Comparison of ENCODE assay signal across 20 cellular contexts in genomic region chr1:167148388-167148787, GRCh38. TPM values are rescaled to one million over a fixed set of nuclear protein-coding genes. Genes with fewer than 3 reads are reported as not detected.
DNase-seq lines count a peak whose midpoint lies in the region; ATAC-seq, FAIRE-seq and TF ChIP-seq lines count a peak whose summit lies in the region.
"Had no signal": no experiment of that assay in that cellular context is flagged by ENCODE, and none has a peak within 500 bp of the region (broad histone marks: within the 10 kb centered on the region; RNA-seq: fewer than 3 reads in every experiment).

No MANE protein-coding gene starts in this region.

- WGBS in HUES64, result 8% methylated on average over 1 of the region's 1 CpG
- 0 to 6% methylated on average over 1 of the region's 1 CpG for WGBS in ectodermal cell, 2 experiments

- DNase-seq in D721Med (ENCODE audit: insufficient read length, low spot score) (no peak), left kidney (ENCODE audit: low read depth, low spot score) (peak; percentile 24), activated gamma-delta T cell treated with Interleukin-2 at 50 U/mL for 16 hours (no peak)
- no peak for DNase-seq in effector CD8-positive, alpha-beta T cell (lab: John Stamatoyannopoulos, UW)
- no peak for DNase-seq in activated CD4-positive, alpha-beta memory T cell treated with anti-CD3 and anti-CD28 coated beads, Interleukin-2, amount 10 ng/mL, durations not matched to agents 7 days and 5 days
- DNase-seq: AML-193; CD4-positive, alpha-beta T cell; KBM-7; NCI-H1092; NCI-H187; NCI-H524 treated with DMSO at 0.1 percent for 48 hours; NK-92 treated with Interleukin-12 subunit alpha and Interleukin-12 subunit beta, amount 100 ng/mL, for 24 hours had no signal

- no peak for ATAC-seq in HG02798 (IDR thresholded peaks at IDR 0.05; ENCODE audit: poor library complexity, unreplicated experiment)

- H3K9ac ChIP-seq in HUES64 (ENCODE audit: low read depth, low read length), result peak overlapping the region; percentile 31; the same call in 1 of the 2 replicates

- TF ChIP-seq CTCF in D721Med (IDR thresholded peaks at IDR 0.05; ENCODE audit: insufficient read depth, missing control alignments), result no peak

- peaks cover 29% of the 10 kb centered on the region for H3K27me3 Mint-ChIP-seq in activated CD4-positive, alpha-beta memory T cell treated with anti-CD3 and anti-CD28 coated beads, Interleukin-2, amount 10 ng/mL, durations not matched to agents 7 days and 5 days

- H3K9me3 ChIP-seq in HUES64 (ENCODE audit: insufficient read depth, low read depth, low read length) (peaks cover 10% of the 10 kb centered on the region), ectodermal cell (ENCODE audit: control insufficient read depth, low read length) (no peaks in the 10 kb centered on the region)
- H3K9me3 ChIP-seq: HAP-1 had no signal

- H3K4me3 ChIP-seq in HUES64 (ENCODE audit: low read length) (no peak overlapping the region), ectodermal cell (ENCODE audit: insufficient read depth, low read depth, low read length) (no peak overlapping the region)
- H3K4me3 ChIP-seq: HAP-1 had no signal

- H3K27me3 ChIP-seq in HUES64 (ENCODE audit: insufficient read depth, low read length), result no peaks in the 10 kb centered on the region
- H3K27me3 ChIP-seq in ectodermal cell (ENCODE audit: control insufficient read depth, insufficient read depth, low read length, poor library complexity, severe bottlenecking), result no peaks in the 10 kb centered on the region

- no peaks in the 10 kb centered on the region for H3K4me1 Mint-ChIP-seq in activated CD4-positive, alpha-beta memory T cell treated with anti-CD3 and anti-CD28 coated beads, Interleukin-2, amount 10 ng/mL, durations not matched to agents 7 days and 5 days

- peak; percentile 76 for FAIRE-seq in D721Med (lab: Jason Lieb, UNC)
- FAIRE-seq: HTR-8/SVneo had no signal

- H3K36me3 ChIP-seq in HUES64 (ENCODE audit: insufficient read depth, low read length) (no peaks in the 10 kb centered on the region), ectodermal cell (ENCODE audit: control insufficient read depth, insufficient read depth, low read length) (no peaks in the 10 kb centered on the region)
- H3K36me3 ChIP-seq: HAP-1 had no signal

- H3K4me3 Mint-ChIP-seq in activated CD4-positive, alpha-beta memory T cell treated with anti-CD3 and anti-CD28 coated beads, Interleukin-2, amount 10 ng/mL, durations not matched to agents 7 days and 5 days, result no peak overlapping the region
- H3K4me3 Mint-ChIP-seq: CD4-positive, alpha-beta T cell had no signal

- H3K4me1 ChIP-seq in HUES64 (ENCODE audit: insufficient read depth, low read length) (peaks cover 16% of the 10 kb centered on the region), ectodermal cell (ENCODE audit: control insufficient read depth, insufficient read depth, low read length) (peaks cover 18% of the 10 kb centered on the region)
- H3K4me1 ChIP-seq: HAP-1 had no signal

- H3K27ac Mint-ChIP-seq in activated CD4-positive, alpha-beta memory T cell treated with anti-CD3 and anti-CD28 coated beads, Interleukin-2, amount 10 ng/mL, durations not matched to agents 7 days and 5 days, result no peak overlapping the region
- H3K27ac Mint-ChIP-seq: CD4-positive, alpha-beta T cell had no signal

- POLR2A ChIA-PET in activated CD4-positive, alpha-beta memory T cell treated with anti-CD3 and anti-CD28 coated beads, Interleukin-2, amount 10 ng/mL, durations not matched to agents 7 days and 5 days (lab: Charles Lee), result no interaction called here

- CTCF ChIA-PET in activated CD4-positive, alpha-beta memory T cell treated with anti-CD3 and anti-CD28 coated beads, Interleukin-2, amount 10 ng/mL, durations not matched to agents 7 days and 5 days (lab: Charles Lee), result no interaction called here

- H3K36me3 Mint-ChIP-seq in activated CD4-positive, alpha-beta memory T cell treated with anti-CD3 and anti-CD28 coated beads, Interleukin-2, amount 10 ng/mL, durations not matched to agents 7 days and 5 days (ENCODE audit: low read depth), result peaks cover 2% of the 10 kb centered on the region

- H3K27ac ChIP-seq in HUES64 (ENCODE audit: low read depth, low read length) (peak overlapping the region; percentile 43; the same call in 1 of the 2 replicates), ectodermal cell (ENCODE audit: insufficient read depth, low read depth, low read length, poor library complexity, severe bottlenecking) (peak overlapping the region; percentile 45)

- peaks cover 2% of the 10 kb centered on the region for H3K9me3 Mint-ChIP-seq in activated CD4-positive, alpha-beta memory T cell treated with anti-CD3 and anti-CD28 coated beads, Interleukin-2, amount 10 ng/mL, durations not matched to agents 7 days and 5 days

RNA-seq across cellular contexts. Expression of gene STYXL2, which starts 54.5 kb away (rescaled TPM):
- polyA plus RNA-seq in HUES64 (2013, experiment 1 of 2), result 0.50 TPM
- polyA plus RNA-seq in HUES64 (2013, experiment 2 of 2), result 0.32 TPM
- polyA plus RNA-seq in ectodermal cell (2013, experiment 1 of 4), result 1.4 TPM
- 1.3 TPM for polyA plus RNA-seq in ectodermal cell (2013, experiment 2 of 4)
- 1.4 TPM for polyA plus RNA-seq in ectodermal cell (2013, experiment 3 of 4)
- polyA plus RNA-seq in ectodermal cell (2013, experiment 4 of 4), result 1.2 TPM
- total RNA-seq in activated CD4-positive, alpha-beta memory T cell treated with anti-CD3 and anti-CD28 coated beads, Interleukin-2, amount 10 ng/mL, durations not matched to agents 7 days and 5 days, result not detected
- total RNA-seq: CD4-positive, alpha-beta T cell; Daoy; MCF 10A; SK-MEL-5 had no signal

RNA-seq across cellular contexts. Expression of gene GPA33, which starts 58.2 kb away (rescaled TPM):
- polyA plus RNA-seq in HUES64 (2013, experiment 1 of 2), result 0.20 TPM
- polyA plus RNA-seq in HUES64 (2013, experiment 2 of 2), result 0.13 TPM
- polyA plus RNA-seq in ectodermal cell (2013, experiment 1 of 4), result 2.1 TPM
- polyA plus RNA-seq in ectodermal cell (2013, experiment 2 of 4), result 3.4 TPM
- 2.1 TPM for polyA plus RNA-seq in ectodermal cell (2013, experiment 3 of 4)
- polyA plus RNA-seq in ectodermal cell (2013, experiment 4 of 4), result 3.0 TPM
- under 1 TPM; 0.65 to 0.71 TPM for total RNA-seq in activated CD4-positive, alpha-beta memory T cell treated with anti-CD3 and anti-CD28 coated beads, Interleukin-2, amount 10 ng/mL, durations not matched to agents 7 days and 5 days
- total RNA-seq: Daoy, MCF 10A, SK-MEL-5 had no signal
